Comparison of ENCODE assay signal across 1 cellular context in the genomic region with DNA sequence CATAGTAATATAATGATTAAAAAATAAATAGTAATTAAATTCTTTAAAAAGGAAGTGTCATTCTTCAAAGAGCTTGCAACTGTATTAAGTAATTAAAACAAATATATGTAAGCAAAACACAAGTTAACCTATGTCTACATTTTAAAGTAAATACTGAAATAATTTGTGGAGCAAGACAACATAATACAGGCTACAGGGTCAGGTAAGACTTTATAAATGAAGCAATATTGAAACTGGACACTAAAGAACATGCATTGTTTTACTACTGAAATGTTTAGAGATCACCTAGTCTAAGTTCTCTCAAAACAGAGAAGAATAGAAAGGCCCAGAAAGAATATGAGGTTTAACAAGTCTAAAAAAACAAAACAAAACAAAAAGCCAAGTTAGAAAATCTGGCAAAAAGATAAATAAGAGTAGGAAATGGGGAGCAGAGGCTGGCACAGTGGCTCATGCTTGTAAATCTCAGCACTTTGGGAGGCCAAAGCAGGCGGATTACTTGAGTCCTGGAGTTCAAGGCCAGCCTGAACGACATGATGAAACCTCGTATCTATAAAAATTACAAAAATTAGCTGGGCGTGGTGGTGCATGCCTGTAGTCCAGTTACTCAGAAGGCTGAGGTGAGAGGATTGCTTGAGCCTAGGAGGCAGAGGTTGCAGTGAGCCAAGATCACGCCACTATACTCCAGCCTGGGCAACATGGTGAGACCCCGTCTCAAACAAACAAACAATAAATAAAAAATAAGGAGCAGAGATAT.
TF ChIP-seq lines count a peak whose summit lies in the region.

No MANE protein-coding gene starts in this region.

TF ChIP-seq in endothelial cell of umbilical vein, 7 proteins besides CTCF, POLR2A, EP300 and RAD21 (continued from another document):
- TF ChIP-seq, protein P1, sequence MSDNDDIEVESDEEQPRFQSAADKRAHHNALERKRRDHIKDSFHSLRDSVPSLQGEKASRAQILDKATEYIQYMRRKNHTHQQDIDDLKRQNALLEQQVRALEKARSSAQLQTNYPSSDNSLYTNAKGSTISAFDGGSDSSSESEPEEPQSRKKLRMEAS (IDR thresholded peaks at IDR 0.05; ENCODE audit: insufficient read depth, insufficient read length) = no peak
- TF ChIP-seq FOS (IDR thresholded peaks at IDR 0.05; ENCODE audit: borderline replicate concordance, insufficient read depth, low read length) (no peak), MYC (IDR thresholded peaks at IDR 0.05; ENCODE audit: low read depth, low read length) (no peak), POLR2AphosphoS5 (IDR thresholded peaks at IDR 0.05; ENCODE audit: insufficient read depth, low read depth, low read length) (no peak), EZH2 (IDR thresholded peaks at IDR 0.05; ENCODE audit: borderline replicate concordance, low read depth, low read length, severe bottlenecking) (no peak), GATA2 (IDR thresholded peaks at IDR 0.05; ENCODE audit: insufficient read depth, insufficient read length, low read depth, low read length) (no peak)
